ENCODE assay signal across 1 cellular context in genomic region chr2:215420471-215420935, GRCh38.
TF ChIP-seq lines count a peak whose summit lies in the region.

No MANE protein-coding gene starts in this region.

TF ChIP-seq in HepG2, 621 proteins besides CTCF, POLR2A, EP300 and RAD21 (continued from another document and continues in another):
- no peak for TF ChIP-seq CEBPZ (IDR thresholded peaks at IDR 0.05; ENCODE audit: low read length)
- no peak for TF ChIP-seq KAT2B (IDR thresholded peaks at IDR 0.05; ENCODE audit: borderline replicate concordance, low read depth, low read length)
- no peak for TF ChIP-seq SNAI1 (CRISPR knock-in tag; IDR thresholded peaks at IDR 0.05; ENCODE audit: borderline replicate concordance)
- TF ChIP-seq ZNF432 (CRISPR knock-in tag; IDR thresholded peaks at IDR 0.05; ENCODE audit: borderline replicate concordance) = no peak
- peak; percentile 55; the same call in 1 of the 2 replicates for TF ChIP-seq KDM4B (CRISPR knock-in tag; IDR thresholded peaks at IDR 0.05)
- TF ChIP-seq ZNF580 (CRISPR knock-in tag; IDR thresholded peaks at IDR 0.05; ENCODE audit: borderline replicate concordance, low read depth) = peak; percentile 46; the same call in 1 of the 2 replicates
- no peak for TF ChIP-seq DZIP1 (CRISPR knock-in tag; IDR thresholded peaks at IDR 0.05)
- no peak for TF ChIP-seq ZNF446 (CRISPR knock-in tag; IDR thresholded peaks at IDR 0.05)
- no peak for TF ChIP-seq ZNF768 (CRISPR knock-in tag; IDR thresholded peaks at IDR 0.05)
- peak; percentile 69; the same call in 1 of the 2 replicates for TF ChIP-seq BHLHE40 (IDR thresholded peaks at IDR 0.05; ENCODE audit: low read length)
- TF ChIP-seq SIN3A (IDR thresholded peaks at IDR 0.05; ENCODE audit: borderline replicate concordance, low read depth, low read length) = no peak
- no peak for TF ChIP-seq MLXIP (CRISPR knock-in tag; IDR thresholded peaks at IDR 0.05; ENCODE audit: borderline replicate concordance)
- no peak for TF ChIP-seq ZNF235 (CRISPR knock-in tag; IDR thresholded peaks at IDR 0.05; ENCODE audit: borderline replicate concordance)
- TF ChIP-seq RNF2 (conservative IDR thresholded peaks at IDR 0.05; ENCODE audit: low read depth) = no peak; the same call in 1 of the 2 replicates
- no peak for TF ChIP-seq ZNF230 (CRISPR knock-in tag; IDR thresholded peaks at IDR 0.05)
- peak; percentile 49; the same call in 1 of the 2 replicates for TF ChIP-seq SNAPC2 (CRISPR knock-in tag; IDR thresholded peaks at IDR 0.05)
- TF ChIP-seq ZNF607 (CRISPR knock-in tag; IDR thresholded peaks at IDR 0.05; ENCODE audit: borderline replicate concordance) = no peak
- 0 out of 2 replicates have a peak, but pooled peaks have one; percentile 52 for TF ChIP-seq ZNF557 (CRISPR knock-in tag; IDR thresholded peaks at IDR 0.05)
- no peak for TF ChIP-seq ZNF205 (CRISPR knock-in tag; IDR thresholded peaks at IDR 0.05)
- TF ChIP-seq ZNF674 (CRISPR knock-in tag; IDR thresholded peaks at IDR 0.05; ENCODE audit: low read depth) = no peak
- TF ChIP-seq NFIB (CRISPR knock-in tag; IDR thresholded peaks at IDR 0.05; ENCODE audit: borderline replicate concordance) = no peak
- peak; percentile 63 for TF ChIP-seq ASH2L (IDR thresholded peaks at IDR 0.05; ENCODE audit: insufficient read length, low read depth, low read length)
- peak; percentile 65 for TF ChIP-seq MED8 (CRISPR knock-in tag; IDR thresholded peaks at IDR 0.05; ENCODE audit: insufficient replicate concordance)
- TF ChIP-seq ARHGAP35 (CRISPR knock-in tag; IDR thresholded peaks at IDR 0.05; ENCODE audit: borderline replicate concordance) = no peak
- TF ChIP-seq ZNF670 (CRISPR knock-in tag; IDR thresholded peaks at IDR 0.05; ENCODE audit: borderline replicate concordance) = 0 out of 2 replicates have a peak, but pooled peaks have one; percentile 12
- TF ChIP-seq NFKBIZ (CRISPR knock-in tag; IDR thresholded peaks at IDR 0.05) = no peak
- no peak for TF ChIP-seq ZNF160 (CRISPR knock-in tag; IDR thresholded peaks at IDR 0.05)
- TF ChIP-seq FOXJ3 (CRISPR knock-in tag; IDR thresholded peaks at IDR 0.05; ENCODE audit: borderline replicate concordance) = peak; percentile 60; the same call in 1 of the 2 replicates
- no peak for TF ChIP-seq ARNT (IDR thresholded peaks at IDR 0.05)
- TF ChIP-seq ZNF788 (CRISPR knock-in tag; IDR thresholded peaks at IDR 0.05; ENCODE audit: borderline replicate concordance) = no peak
- peak; percentile 77; the same call in 1 of the 2 replicates for TF ChIP-seq IRF2 (CRISPR knock-in tag; IDR thresholded peaks at IDR 0.05)
- no peak for TF ChIP-seq ZIK1 (CRISPR knock-in tag; IDR thresholded peaks at IDR 0.05; ENCODE audit: borderline replicate concordance, low read depth)
- 0 out of 2 replicates have a peak, but pooled peaks have one; percentile 10 for TF ChIP-seq ZKSCAN1 (IDR thresholded peaks at IDR 0.05; ENCODE audit: low read length)
- peak; percentile 76; the same call in 1 of the 2 replicates for TF ChIP-seq ZNF12 (CRISPR knock-in tag; IDR thresholded peaks at IDR 0.05)
- TF ChIP-seq KLF13 (CRISPR knock-in tag; IDR thresholded peaks at IDR 0.05) = no peak
- no peak for TF ChIP-seq DDIT3 (CRISPR knock-in tag; IDR thresholded peaks at IDR 0.05)
- TF ChIP-seq ZNF646 (CRISPR knock-in tag; IDR thresholded peaks at IDR 0.05) = peak; percentile 54; the same call in 1 of the 2 replicates
- TF ChIP-seq MYNN (CRISPR knock-in tag; IDR thresholded peaks at IDR 0.05; ENCODE audit: low read depth) = no peak
- TF ChIP-seq ZNF24 (IDR thresholded peaks at IDR 0.05) = no peak
- no peak for TF ChIP-seq ZNF335 (CRISPR knock-in tag; IDR thresholded peaks at IDR 0.05)
- TF ChIP-seq ZNF430 (CRISPR knock-in tag; IDR thresholded peaks at IDR 0.05) = peak; percentile 62; the same call in 1 of the 2 replicates
- no peak for TF ChIP-seq ZFP91 (CRISPR knock-in tag; IDR thresholded peaks at IDR 0.05; ENCODE audit: borderline replicate concordance)
- TF ChIP-seq ZNF3 (CRISPR knock-in tag; IDR thresholded peaks at IDR 0.05) = no peak
- TF ChIP-seq ZNF792 (CRISPR knock-in tag; IDR thresholded peaks at IDR 0.05) = peak; percentile 80
- peak; percentile 72; the same call in 1 of the 2 replicates for TF ChIP-seq HHEX (CRISPR knock-in tag; IDR thresholded peaks at IDR 0.05)
- TF ChIP-seq JDP2 (CRISPR knock-in tag; IDR thresholded peaks at IDR 0.05; ENCODE audit: borderline replicate concordance) = no peak
- no peak for TF ChIP-seq ZNF644 (CRISPR knock-in tag; IDR thresholded peaks at IDR 0.05; ENCODE audit: low read depth)
- TF ChIP-seq TBX2 (CRISPR knock-in tag; IDR thresholded peaks at IDR 0.05; ENCODE audit: borderline replicate concordance) = peak; percentile 89
